ENCODE assay signal across 19 cellular contexts in the genomic region with DNA sequence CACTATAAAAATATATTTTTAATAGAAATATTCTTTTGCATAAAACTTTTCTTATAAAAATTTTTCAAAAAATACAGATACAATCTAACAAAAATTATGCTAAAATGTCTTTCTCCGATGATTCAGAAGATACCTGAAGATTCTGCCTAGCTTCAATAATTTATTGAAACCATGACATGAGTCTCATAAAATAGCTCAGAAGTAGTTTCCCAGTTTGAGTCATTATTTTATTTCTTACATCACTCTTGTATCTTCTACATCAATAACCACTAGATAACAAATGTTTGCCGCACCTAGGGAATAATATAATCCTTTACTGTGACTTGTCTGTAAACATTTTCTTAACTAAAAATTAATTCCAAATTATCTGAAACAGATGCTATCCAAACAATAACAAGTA.
DNase-seq lines count a peak whose midpoint lies in the region; ATAC-seq, FAIRE-seq and TF ChIP-seq lines count a peak whose summit lies in the region.
"Had no signal": no experiment of that assay in that cellular context is flagged by ENCODE, and none has a peak within 500 bp of the region (broad histone marks: within the 10 kb centered on the region; RNA-seq: fewer than 3 reads in every experiment).

No MANE protein-coding gene starts in this region.

- DNase-seq in activated CD4-positive, CD25-positive, alpha-beta regulatory T cell (lab: John Stamatoyannopoulos, UW): no peak
- no peak for DNase-seq in GM12878 (ENCODE audit: low read depth, low spot score)
- DNase-seq in pancreas: no peak
- DNase-seq in amygdala (lab: John Stamatoyannopoulos, UW): no peak
- DNase-seq: AML-193; Caco-2; CD4-positive, alpha-beta T cell; DMS153; DMS79 treated with DMSO at 0.1 percent for 48 hours; H9; KG1 had no signal

- in situ Hi-C loops in GM12878 (cut with MboI): no loop called here

- H3K27me3 ChIP-seq in GM12878 (replicated peaks in 1 of 2; ENCODE audit: control insufficient read depth in 2 of 2, insufficient read depth in 2 of 2, low read length in 1 of 2) (no peaks in the 10 kb centered on the region), skeletal muscle satellite cell (ENCODE audit: control insufficient read depth, insufficient read depth, low read length) (no peaks in the 10 kb centered on the region), pancreas (no peaks in the 10 kb centered on the region)

- H3K9me3 ChIP-seq in GM12878 (replicated peaks; ENCODE audit: control insufficient read depth, insufficient read depth, low read length): peaks cover 2% of the 10 kb centered on the region; the same call in 2 of the 3 replicates
- H3K9me3 ChIP-seq in skeletal muscle satellite cell (replicated peaks; ENCODE audit: low read length): no peaks in the 10 kb centered on the region
- H3K9me3 ChIP-seq in pancreas: no peaks in the 10 kb centered on the region
- H3K9me3 ChIP-seq: A549, Caco-2 had no signal

- H3K79me2 ChIP-seq in GM12878 (ENCODE audit: control insufficient read depth, insufficient read depth, low read length): no peaks in the 10 kb centered on the region

- RAD21 ChIA-PET in GM12878 (lab: Charles Lee; ENCODE audit: unreplicated experiment): interaction anchor here (1.3 to 2.6 kb wide), 3 partner anchors 10 to 194 kb away, joined by 3 to 8 read pairs (median 6); no protein-coding TSS in a partner anchor

- CTCF ChIA-PET in GM12878 (lab: Yijun Ruan, JAX): interaction anchor here (0.9 to 1.5 kb wide), 4 partner anchors 14 to 196 kb away, joined by 3 to 4 read pairs (median 3); partner anchors contain the start of gene FCHSD2

- no peak for TF ChIP-seq POLR2A in GM12878 (IDR thresholded peaks at IDR 0.05; ENCODE audit: low read depth, low read length)

- H3K27ac ChIP-seq in GM12878 (ENCODE audit: control insufficient read depth, insufficient read depth): no peak overlapping the region
- no peak overlapping the region for H3K27ac ChIP-seq in pancreas
- H3K27ac ChIP-seq: 22Rv1, A549, C4-2B had no signal

- FAIRE-seq in GM12878 (lab: Jason Lieb, UNC) (no peak), pancreas (lab: Jason Lieb, UNC) (no peak)
- FAIRE-seq: A549, H1, HepG2 had no signal

- H3K4me2 ChIP-seq in GM12878 (ENCODE audit: control insufficient read depth, insufficient read depth) (no peak overlapping the region), skeletal muscle satellite cell (ENCODE audit: low read length) (peak overlapping the region; percentile 45)
- H3K4me2 ChIP-seq: A549 had no signal

- no peak for TF ChIP-seq CTCF in GM12878 (IDR thresholded peaks at IDR 0.05 in 2 of 3, conservative IDR thresholded peaks at IDR 0.05 in 1 of 3; ENCODE audit: control insufficient read depth in 2 of 3, extremely low read depth in 1 of 3, insufficient read depth in 1 of 3, low read depth in 3 of 3, low read length in 3 of 3)
- no peak for TF ChIP-seq CTCF in pancreas (IDR thresholded peaks at IDR 0.05)

- H3K36me3 ChIP-seq in GM12878 (ENCODE audit: control insufficient read depth in 2 of 2, insufficient read depth in 2 of 2, low read length in 1 of 2) (peaks cover 2 to 27% of the 10 kb centered on the region in 2 experiments), skeletal muscle satellite cell (ENCODE audit: insufficient read depth, low read length) (peaks cover 27% of the 10 kb centered on the region), pancreas (no peaks in the 10 kb centered on the region)

- H3K9ac ChIP-seq in GM12878 (ENCODE audit: control insufficient read depth, insufficient read depth, low read length) (no peak overlapping the region), skeletal muscle satellite cell (ENCODE audit: low read depth, low read length) (peak overlapping the region; percentile 22)

- H2AFZ ChIP-seq in GM12878 (ENCODE audit: control insufficient read depth, low read depth, low read length): no peak overlapping the region

- H3K4me1 ChIP-seq in GM12878 (ENCODE audit: control insufficient read depth, insufficient read depth, low read length): peaks cover 10% of the 10 kb centered on the region; the same call in 1 of the 2 replicates
- H3K4me1 ChIP-seq in skeletal muscle satellite cell (ENCODE audit: control insufficient read depth, insufficient read depth, low read length): peaks cover 13% of the 10 kb centered on the region
- peaks cover 0 to 19% (median 12%) of the 10 kb centered on the region in 3 donors for H3K4me1 ChIP-seq in pancreas
- H3K4me1 ChIP-seq: A549 had no signal

- TF ChIP-seq EP300 in GM12878 (IDR thresholded peaks at IDR 0.05; ENCODE audit: borderline replicate concordance in 1 of 2, control insufficient read depth in 1 of 2, low read depth in 2 of 2, low read length in 2 of 2): no peak

- no peaks in the 10 kb centered on the region for H4K20me1 ChIP-seq in GM12878 (ENCODE audit: control insufficient read depth, insufficient read depth)

- BruUV-seq in GM12878 (replicated peaks; lab: Mats Ljungman, UMichigan): no TSS peak

- no peak overlapping the region for H3K4me3 ChIP-seq in GM12878
- no peak overlapping the region for H3K4me3 ChIP-seq in skeletal muscle satellite cell (ENCODE audit: low read length)
- H3K4me3 ChIP-seq in pancreas: no peak overlapping the region
- H3K4me3 ChIP-seq: A549 had no signal

- SMC1A ChIA-PET in GM12878 (lab: Charles Lee; ENCODE audit: uncharacterized antibody, unreplicated experiment): interaction anchor here (1.3 to 2.5 kb wide), 4 partner anchors 10 to 195 kb away, joined by 3 to 8 read pairs (median 6); no protein-coding TSS in a partner anchor

- ATAC-seq in activated CD4-positive, CD25-positive, alpha-beta regulatory T cell treated with anti-CD3 and anti-CD28 coated beads, Interleukin-2, amount 50 U/mL, for 24 hours: peak; percentile 38 to 73
- ATAC-seq in GM12878: no peak
- no peak for ATAC-seq in pancreas
- ATAC-seq in HG03565 (IDR thresholded peaks at IDR 0.05; ENCODE audit: unreplicated experiment): no peak
- ATAC-seq: A549, HepG2 had no signal

- intact Hi-C loops in GM12878 (cut with micrococcal nuclease; ENCODE audit: unreplicated experiment): no loop called here
- intact Hi-C loops in pancreas (cut with DNase I): no loop called here

- POLR2A ChIA-PET in GM12878 (lab: Charles Lee): interaction anchor here (0.6 kb wide), 1 partner anchor 109 kb away, joined by 3 read pairs; no protein-coding TSS in a partner anchor

- whole genome bisulfite sequencing in GM12878 (ENCODE audit: insufficient coverage, insufficient replicate concordance, low lambda C conversion rate, missing lambda C conversion rate): 78% methylated on average over 2 of the region's 2 CpGs
- WGBS in pancreas, 2 donors: 81 to 85% methylated on average over 2 of the region's 2 CpGs

- no peak for TF ChIP-seq RAD21 in GM12878 (IDR thresholded peaks at IDR 0.05; ENCODE audit: insufficient read depth, low read depth, low read length)

TF ChIP-seq in GM12878, 131 proteins besides CTCF, POLR2A, EP300 and RAD21 (continues in another document):
- TF ChIP-seq SUPT20H (IDR thresholded peaks at IDR 0.05; ENCODE audit: borderline replicate concordance, control insufficient read depth, low read depth, low read length) (no peak), CBX5 (IDR thresholded peaks at IDR 0.05; ENCODE audit: low read depth) (no peak), HCFC1 (IDR thresholded peaks at IDR 0.05; ENCODE audit: low read length) (no peak), JUNB (IDR thresholded peaks at IDR 0.05) (peak; percentile 65), ZBTB40 (IDR thresholded peaks at IDR 0.05; ENCODE audit: borderline replicate concordance) (no peak), E4F1 (IDR thresholded peaks at IDR 0.05; ENCODE audit: borderline replicate concordance, partially characterized antibody) (no peak), MTA2 (IDR thresholded peaks at IDR 0.05; ENCODE audit: low read depth) (no peak), PML (IDR thresholded peaks at IDR 0.05; ENCODE audit: low read length) (no peak)

Comparison
In these comparisons a context has a peak if more than half of its experiments do, and no peak if none do; other contexts are left out.
1. ATAC-seq: peak in activated CD4-positive, CD25-positive, alpha-beta regulatory T cell treated with anti-CD3 and anti-CD28 coated beads, Interleukin-2, amount 50 U/mL, for 24 hours (2 of 2); none in GM12878 (single experiment), pancreas (0 of 4) and HG03565 (single experiment).